8 cellular contexts compared by ENCODE assay signal in the genomic region with DNA sequence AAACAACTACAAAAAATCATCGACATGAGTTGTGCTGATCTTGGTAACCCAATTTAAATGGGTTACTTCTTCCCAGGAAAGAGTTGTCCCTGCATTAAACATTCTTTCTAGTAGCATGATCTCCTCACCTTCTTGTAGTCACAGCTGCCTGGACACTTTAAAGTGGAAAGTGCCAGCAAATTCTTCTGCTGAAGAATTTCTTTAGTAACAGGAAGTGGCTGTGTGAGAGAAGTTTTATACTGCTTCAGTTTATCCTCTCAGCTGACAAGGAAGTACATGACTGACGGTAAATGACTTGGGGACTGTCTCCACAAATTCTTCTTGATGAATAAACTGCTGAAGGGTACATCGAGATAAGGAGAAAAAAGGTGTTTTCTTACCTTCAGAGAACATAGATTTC. TPM values are rescaled to one million over a fixed set of nuclear protein-coding genes. Genes with fewer than 3 reads are reported as not detected.
A peak's percentile ranks its signal among the peaks of the same experiment; 100 is the strongest.
DNase-seq lines count a peak whose midpoint lies in the region; ATAC-seq, FAIRE-seq and TF ChIP-seq lines count a peak whose summit lies in the region.
"Had no signal": no experiment of that assay in that cellular context is flagged by ENCODE, and none has a peak within 500 bp of the region (broad histone marks: within the 10 kb centered on the region; RNA-seq: fewer than 3 reads in every experiment).

No MANE protein-coding gene starts in this region.

- WGBS in smooth muscle cell (ENCODE audit: low lambda C conversion rate) = 60% methylated on average over 3 of the region's 3 CpGs

- DNase-seq in OCI-LY7 (ENCODE audit: low spot score) = peak; percentile 65
- peak; percentile 10 for DNase-seq in endothelial cell of umbilical vein (ENCODE audit: low read depth, low spot score)
- DNase-seq in smooth muscle cell (lab: John Stamatoyannopoulos, UW; ENCODE audit: unreplicated experiment) = no peak
- DNase-seq in NCI-H2171 (lab: John Stamatoyannopoulos, UW) = no peak
- DNase-seq in Caco-2 = no peak
- no peak for DNase-seq in GM13976 (ENCODE audit: low spot score)
- DNase-seq: activated CD4-positive, alpha-beta T cell treated with anti-CD3 and anti-CD28 coated beads, Interleukin-2, amount 50 U/mL, for 4 hours had no signal

- in situ Hi-C loops in GM13976 (cut with MboI; ENCODE audit: low sequenced_read_pairs, unreplicated experiment) = no loop called here

- H3K4me2 ChIP-seq in OCI-LY7 (ENCODE audit: low read length) (peak overlapping the region; percentile 76), endothelial cell of umbilical vein (ENCODE audit: insufficient read depth, low read length) (no peak overlapping the region), smooth muscle cell (no peak overlapping the region)

- H3K9me3 ChIP-seq in OCI-LY7 (ENCODE audit: low read length) = peaks cover 6% of the 10 kb centered on the region; the same call in 1 of the 2 replicates
- no peaks in the 10 kb centered on the region for H3K9me3 ChIP-seq in endothelial cell of umbilical vein (replicated peaks; ENCODE audit: control insufficient read depth, insufficient read depth, low read length)
- H3K9me3 ChIP-seq in smooth muscle cell (replicated peaks; ENCODE audit: low read depth) = no peaks in the 10 kb centered on the region
- H3K9me3 ChIP-seq in Caco-2 = no peaks in the 10 kb centered on the region

- H3K36me3 Mint-ChIP-seq in Caco-2 (ENCODE audit: insufficient read depth, unreplicated experiment) = no peaks in the 10 kb centered on the region

- H3K36me3 ChIP-seq in OCI-LY7 (ENCODE audit: insufficient read depth, low read length) = no peaks in the 10 kb centered on the region
- no peaks in the 10 kb centered on the region for H3K36me3 ChIP-seq in endothelial cell of umbilical vein (ENCODE audit: control insufficient read depth in 2 of 2, extremely low read depth in 1 of 2, insufficient read depth in 2 of 2, low read length in 2 of 2)
- no peaks in the 10 kb centered on the region for H3K36me3 ChIP-seq in smooth muscle cell (ENCODE audit: low read depth)
- no peaks in the 10 kb centered on the region for H3K36me3 ChIP-seq in Caco-2 (ENCODE audit: control insufficient read depth, insufficient read depth, low read length)

- no peaks in the 10 kb centered on the region for H3K9me2 ChIP-seq in OCI-LY7 (ENCODE audit: insufficient read depth, low read length)

- H3K27ac ChIP-seq in OCI-LY7 (ENCODE audit: low read depth, low read length, poor library complexity, severe bottlenecking) = no peak overlapping the region
- no peak overlapping the region for H3K27ac ChIP-seq in endothelial cell of umbilical vein (ENCODE audit: insufficient read depth, low read depth, low read length)
- no peak overlapping the region for H3K27ac ChIP-seq in smooth muscle cell (ENCODE audit: low read depth)

- H3K4me1 ChIP-seq in OCI-LY7 (ENCODE audit: insufficient read depth, low read length, poor library complexity, severe bottlenecking) (peaks cover 9% of the 10 kb centered on the region), endothelial cell of umbilical vein (ENCODE audit: control insufficient read depth, extremely low read depth, insufficient read depth, low read length) (no peaks in the 10 kb centered on the region), smooth muscle cell (ENCODE audit: low read depth) (no peaks in the 10 kb centered on the region), Caco-2 (peaks cover 8% of the 10 kb centered on the region; the same call in 1 of the 2 replicates)

- peak; percentile 39 for ATAC-seq in GM19452 (IDR thresholded peaks at IDR 0.05; ENCODE audit: unreplicated experiment)

- H3K27ac Mint-ChIP-seq in Caco-2 (ENCODE audit: unreplicated experiment) = no peak overlapping the region

- peaks cover 9% of the 10 kb centered on the region for H3K9me3 Mint-ChIP-seq in Caco-2 (ENCODE audit: unreplicated experiment)

- no peaks in the 10 kb centered on the region for H3F3A ChIP-seq in smooth muscle cell (ENCODE audit: low read depth)

- no peak overlapping the region for H3K9ac ChIP-seq in endothelial cell of umbilical vein (replicated peaks; ENCODE audit: extremely low read depth, insufficient read depth, low read length)
- no peak overlapping the region for H3K9ac ChIP-seq in smooth muscle cell (ENCODE audit: low read depth)

- H3K79me2 ChIP-seq in OCI-LY7 (ENCODE audit: insufficient read depth, low read depth, low read length) (no peaks in the 10 kb centered on the region), endothelial cell of umbilical vein (ENCODE audit: control insufficient read depth, insufficient read depth, low read length) (no peaks in the 10 kb centered on the region), smooth muscle cell (ENCODE audit: low read depth) (no peaks in the 10 kb centered on the region)

- FAIRE-seq in endothelial cell of umbilical vein (lab: Jason Lieb, UNC) = no peak

- H3K27me3 Mint-ChIP-seq in Caco-2 (ENCODE audit: insufficient read depth, unreplicated experiment) = no peaks in the 10 kb centered on the region

- intact Hi-C loops in OCI-LY7 (cut with micrococcal nuclease; ENCODE audit: unreplicated experiment) = no loop called here
- intact Hi-C loops in endothelial cell of umbilical vein (cut with micrococcal nuclease) = no loop called here
- intact Hi-C loops in Caco-2 (cut with micrococcal nuclease; ENCODE audit: unreplicated experiment) = no loop called here

- peak overlapping the region; percentile 61 for H3K4me3 ChIP-seq in OCI-LY7 (ENCODE audit: low read depth, low read length, poor library complexity, severe bottlenecking)
- no peak overlapping the region for H3K4me3 ChIP-seq in endothelial cell of umbilical vein (replicated peaks in 1 of 3; ENCODE audit: insufficient read depth in 1 of 3, low read depth in 1 of 3, low read length in 3 of 3)
- no peak overlapping the region for H3K4me3 ChIP-seq in smooth muscle cell
- no peak overlapping the region for H3K4me3 ChIP-seq in Caco-2 (ENCODE audit: low read depth, low read length)

- H3K27me3 ChIP-seq in endothelial cell of umbilical vein (ENCODE audit: control insufficient read depth in 2 of 2, insufficient read depth in 2 of 2, low read length in 2 of 2) (peaks cover 0 to 6% of the 10 kb centered on the region in 2 experiments), smooth muscle cell (ENCODE audit: low read depth) (no peaks in the 10 kb centered on the region), Caco-2 (replicated peaks; ENCODE audit: control insufficient read depth, insufficient read depth, low read length) (no peaks in the 10 kb centered on the region)

- BruUV-seq in OCI-LY7 (replicated peaks; lab: Mats Ljungman, UMichigan) (no TSS peak), endothelial cell of umbilical vein (replicated peaks; lab: Mats Ljungman, UMichigan) (no TSS peak), Caco-2 (replicated peaks; lab: Mats Ljungman, UMichigan) (no TSS peak)

- POLR2A ChIA-PET in OCI-LY7 (lab: Charles Lee) = interaction anchor here (0.6 to 0.9 kb wide), 2 partner anchors 67 to 1032 kb away, joined by 3 to 4 read pairs; no protein-coding TSS in a partner anchor
- POLR2A ChIA-PET in endothelial cell of umbilical vein (lab: Charles Lee) = no interaction called here
- POLR2A ChIA-PET in Caco-2 (lab: Charles Lee) = no interaction called here

- H4K20me1 ChIP-seq in OCI-LY7 (ENCODE audit: insufficient read depth, low read length) (no peaks in the 10 kb centered on the region), endothelial cell of umbilical vein (replicated peaks; ENCODE audit: control insufficient read depth, extremely low read depth, insufficient read depth, low read length) (no peaks in the 10 kb centered on the region), smooth muscle cell (ENCODE audit: low read depth) (no peaks in the 10 kb centered on the region)

- H3K4me3 Mint-ChIP-seq in Caco-2 (ENCODE audit: unreplicated experiment) = no peak overlapping the region

- CTCF ChIA-PET in OCI-LY7 (lab: Charles Lee; ENCODE audit: unreplicated experiment) (interaction anchor here (1.2 kb wide), 1 partner anchor 9 kb away, joined by 3 read pairs; no protein-coding TSS in a partner anchor), endothelial cell of umbilical vein (lab: Charles Lee) (interaction anchor here (1.4 kb wide), 1 partner anchor 66 kb away, joined by 3 read pairs; no protein-coding TSS in a partner anchor), Caco-2 (lab: Charles Lee) (no interaction called here)

- no peaks in the 10 kb centered on the region for H3K9me1 ChIP-seq in endothelial cell of umbilical vein (replicated peaks; ENCODE audit: control insufficient read depth, extremely low read depth, insufficient read depth, low read length)

- no peak for TF ChIP-seq POLR2A in endothelial cell of umbilical vein (IDR thresholded peaks at IDR 0.05; ENCODE audit: low read depth, low read length)

- peaks cover 12% of the 10 kb centered on the region for H3K4me1 Mint-ChIP-seq in Caco-2 (ENCODE audit: low read depth, unreplicated experiment)

- H2AFZ ChIP-seq in OCI-LY7 (ENCODE audit: low read length) (peak overlapping the region; percentile 100), endothelial cell of umbilical vein (ENCODE audit: low read depth, low read length) (no peak overlapping the region), smooth muscle cell (ENCODE audit: low read depth) (peak overlapping the region; percentile 58)

- TF ChIP-seq CTCF in OCI-LY7 (conservative IDR thresholded peaks at IDR 0.05; ENCODE audit: low read length) (no peak), endothelial cell of umbilical vein (IDR thresholded peaks at IDR 0.05; ENCODE audit: extremely low read depth in 1 of 2, insufficient read depth in 1 of 2, low read depth in 1 of 2, low read length in 2 of 2) (no peak), smooth muscle cell (IDR thresholded peaks at IDR 0.05; ENCODE audit: borderline replicate concordance, insufficient read depth, poor library complexity, severe bottlenecking) (no peak), Caco-2 (IDR thresholded peaks at IDR 0.05; ENCODE audit: insufficient read depth in 1 of 2, low read depth in 1 of 2, low read length in 1 of 2, severe bottlenecking in 1 of 2, unreplicated experiment in 1 of 2) (no peak), GM13976 (IDR thresholded peaks at IDR 0.05; ENCODE audit: borderline replicate concordance, control extremely low read depth, extremely low read depth, insufficient read depth, missing control alignments) (no peak)

- dilution Hi-C loops in endothelial cell of umbilical vein (cut with MboI; ENCODE audit: extremely low pct_ligation_motif_present, low sequenced_read_pairs) = no loop called here

RNA-seq across cellular contexts. Expression of gene TNIP3, which starts 18.2 kb away (rescaled TPM):
- 1.0 TPM in 1 of 2 replicates, not detected in the other for total RNA-seq in OCI-LY7 (2014; rRNA removed; shearing (Covaris generic))
- total RNA-seq in OCI-LY7 (2022) = not detected in 2 replicates
- total RNA-seq in endothelial cell of umbilical vein = 0.14 TPM in 1 of 2 replicates, not detected in the other
- not detected in 2 replicates for polyA plus RNA-seq in endothelial cell of umbilical vein
- polyA plus RNA-seq in endothelial cell of umbilical vein (2011; cell fraction: cytosol; rRNA removed) = 0.03 and 0.09 TPM in 2 replicates
- polyA plus RNA-seq in endothelial cell of umbilical vein (2011; cell fraction: nucleus; rRNA removed) = not detected in 2 replicates
- polyA plus RNA-seq in endothelial cell of umbilical vein (2012) = 0.16 and 0.28 TPM in 2 replicates
- polyA minus RNA-seq in endothelial cell of umbilical vein = not detected in 2 replicates
- polyA minus RNA-seq in endothelial cell of umbilical vein (2011; cell fraction: cytosol; rRNA and poly(A)+ RNA removed) = not detected
- 0.19 TPM in 1 of 2 replicates, not detected in the other for polyA minus RNA-seq in endothelial cell of umbilical vein (2011; cell fraction: nucleus; rRNA and poly(A)+ RNA removed)
- 3.2 TPM in 1 of 2 replicates, not detected in the other for total RNA-seq in smooth muscle cell
- polyA plus RNA-seq in smooth muscle cell = 0.33 and 0.34 TPM in 2 replicates
- 0.43 TPM in 1 of 2 replicates, not detected in the other for total RNA-seq in Caco-2 (2022)

Comparison
In these comparisons a context has a peak if more than half of its experiments do, and no peak if none do; other contexts are left out.
1. DNase-seq: peak in OCI-LY7 (single experiment) and endothelial cell of umbilical vein (single experiment); none in smooth muscle cell (single experiment), NCI-H2171 (single experiment), Caco-2 (0 of 2) and GM13976 (single experiment).